Comparison of ENCODE assay signal across 8 cellular contexts in the genomic region with DNA sequence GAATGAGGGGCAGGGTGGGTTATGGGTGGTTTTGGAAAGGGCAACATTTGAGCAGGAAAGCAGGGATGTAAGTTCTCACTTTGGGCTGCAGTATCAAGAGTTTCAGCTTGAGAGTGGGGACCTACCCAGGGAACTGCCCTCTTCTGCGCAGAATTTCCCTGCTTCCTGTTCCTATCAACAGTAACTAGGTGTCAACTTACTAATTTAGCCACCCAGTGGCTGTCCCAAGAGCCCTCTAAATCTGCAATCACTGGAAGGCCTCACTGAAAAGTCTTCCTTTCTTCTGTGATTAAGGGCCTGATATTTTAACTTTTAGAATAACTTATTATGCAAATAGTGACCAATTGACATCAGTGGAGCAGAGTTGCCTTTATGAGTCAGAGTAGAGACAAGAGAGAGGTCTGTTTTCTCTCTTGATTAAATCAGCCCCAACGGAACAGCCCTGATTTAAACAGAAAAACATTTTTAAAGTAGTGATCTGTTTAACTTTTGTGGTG.
DNase-seq lines count a peak whose midpoint lies in the region; ATAC-seq and TF ChIP-seq lines count a peak whose summit lies in the region.

No MANE protein-coding gene starts in this region.

- no peak overlapping the region for H3K9ac ChIP-seq in fibroblast of lung (ENCODE audit: insufficient read depth, low read length)

- peak; percentile 81 for ATAC-seq in HG02588 (IDR thresholded peaks at IDR 0.05; ENCODE audit: unreplicated experiment)

- no peak for TF ChIP-seq POLR2A in ovary (IDR thresholded peaks at IDR 0.05)

- DNase-seq in activated CD4-positive, alpha-beta T cell treated with anti-CD3 and anti-CD28 coated beads, Interleukin-2, amount 10 ng/mL, durations not matched to agents 7 days and 5 days: no peak
- DNase-seq in activated CD4-positive, alpha-beta T cell treated with anti-CD3 and anti-CD28 coated beads for 4 hours: no peak
- DNase-seq in NCI-H69 (lab: John Stamatoyannopoulos, UW) (peak; percentile 55), fibroblast of lung (ENCODE audit: low read depth in 2 of 2) (peak; percentile 84 to 90), ovary (no peak), NCI-H1092 treated with DMSO at 0.1 percent for 48 hours (lab: John Stamatoyannopoulos, UW) (no peak), SKM-1 (lab: John Stamatoyannopoulos, UW; ENCODE audit: unreplicated experiment) (no peak)

- peaks cover 76% of the 10 kb centered on the region for H3K4me1 Mint-ChIP-seq in activated CD4-positive, alpha-beta T cell treated with anti-CD3 and anti-CD28 coated beads, Interleukin-2, amount 10 ng/mL, durations not matched to agents 7 days and 5 days

- intact Hi-C loops in ovary (cut with DNase I): no loop called here

- H3K4me3 Mint-ChIP-seq in activated CD4-positive, alpha-beta T cell treated with anti-CD3 and anti-CD28 coated beads, Interleukin-2, amount 10 ng/mL, durations not matched to agents 7 days and 5 days: no peak overlapping the region

- peak overlapping the region; percentile 18 for H3K27ac ChIP-seq in fibroblast of lung (ENCODE audit: insufficient read depth, low read length)
- H3K27ac ChIP-seq in ovary: no peak overlapping the region

- H3K4me3 ChIP-seq in fibroblast of lung (replicated peaks in 1 of 4; ENCODE audit: control extremely low read depth in 1 of 4, insufficient read depth in 1 of 4, low read depth in 3 of 4, low read length in 4 of 4): no peak overlapping the region
- no peak overlapping the region for H3K4me3 ChIP-seq in ovary

- H3K79me2 ChIP-seq in fibroblast of lung (ENCODE audit: control insufficient read depth, insufficient read depth, low read length): no peaks in the 10 kb centered on the region

- CTCF ChIA-PET in activated CD4-positive, alpha-beta T cell treated with anti-CD3 and anti-CD28 coated beads, Interleukin-2, amount 10 ng/mL, durations not matched to agents 7 days and 5 days (lab: Charles Lee): interaction anchor here (0.8 to 3.7 kb wide), 10 partner anchors 11 to 198 kb away, joined by 3 to 22 read pairs (median 3); no protein-coding TSS in a partner anchor

- H4K20me1 ChIP-seq in fibroblast of lung (ENCODE audit: control insufficient read depth, extremely low read depth, insufficient read depth, low read length): no peaks in the 10 kb centered on the region

- H3K27me3 Mint-ChIP-seq in activated CD4-positive, alpha-beta T cell treated with anti-CD3 and anti-CD28 coated beads, Interleukin-2, amount 10 ng/mL, durations not matched to agents 7 days and 5 days: no peaks in the 10 kb centered on the region

- TF ChIP-seq CTCF in fibroblast of lung (conservative IDR thresholded peaks at IDR 0.05 in 1 of 2, IDR thresholded peaks at IDR 0.05 in 1 of 2; ENCODE audit: low read depth in 1 of 2, low read length in 2 of 2) (no peak), ovary (IDR thresholded peaks at IDR 0.05) (peak in 1 of 3 donors; percentile 17)

- 27 to 49% (median 39%) methylated on average over 2 of the region's 2 CpGs for WGBS in ovary, 3 donors

- H3K9me3 Mint-ChIP-seq in activated CD4-positive, alpha-beta T cell treated with anti-CD3 and anti-CD28 coated beads, Interleukin-2, amount 10 ng/mL, durations not matched to agents 7 days and 5 days: peaks cover 4% of the 10 kb centered on the region

- peaks cover 8% of the 10 kb centered on the region for H3K36me3 Mint-ChIP-seq in activated CD4-positive, alpha-beta T cell treated with anti-CD3 and anti-CD28 coated beads, Interleukin-2, amount 10 ng/mL, durations not matched to agents 7 days and 5 days (ENCODE audit: low read depth)

- H3K4me1 ChIP-seq in fibroblast of lung (ENCODE audit: control insufficient read depth, extremely low read depth, insufficient read depth, low read length): peaks cover 8% of the 10 kb centered on the region
- no peaks in the 10 kb centered on the region for H3K4me1 ChIP-seq in ovary (ENCODE audit: insufficient read depth)

- no peak overlapping the region for H2AFZ ChIP-seq in fibroblast of lung (ENCODE audit: low read length)

- H3K36me3 ChIP-seq in fibroblast of lung (ENCODE audit: control insufficient read depth, insufficient read depth, low read length) (no peaks in the 10 kb centered on the region), ovary (no peaks in the 10 kb centered on the region)

- peak overlapping the region; percentile 7 for H3K4me2 ChIP-seq in fibroblast of lung (ENCODE audit: extremely low read depth, insufficient read depth, low read length)

- TF ChIP-seq EP300 in ovary (IDR thresholded peaks at IDR 0.05): no peak

- H3K9me3 ChIP-seq in fibroblast of lung (ENCODE audit: control insufficient read depth, insufficient read depth, low read depth, low read length): no peaks in the 10 kb centered on the region
- no peaks in the 10 kb centered on the region for H3K9me3 ChIP-seq in ovary

- peak overlapping the region; percentile 73 for H3K27ac Mint-ChIP-seq in activated CD4-positive, alpha-beta T cell treated with anti-CD3 and anti-CD28 coated beads, Interleukin-2, amount 10 ng/mL, durations not matched to agents 7 days and 5 days

- no peaks in the 10 kb centered on the region for H3K27me3 ChIP-seq in fibroblast of lung (ENCODE audit: control insufficient read depth, insufficient read depth, low read length)
- H3K27me3 ChIP-seq in ovary: no peaks in the 10 kb centered on the region

- POLR2A ChIA-PET in activated CD4-positive, alpha-beta T cell treated with anti-CD3 and anti-CD28 coated beads, Interleukin-2, amount 10 ng/mL, durations not matched to agents 7 days and 5 days (lab: Charles Lee): interaction anchor here (0.6 to 1.2 kb wide), 2 partner anchors 12 to 391 kb away, joined by 3 read pairs; no protein-coding TSS in a partner anchor

Comparison
In these comparisons a context has a peak if more than half of its experiments do, and no peak if none do; other contexts are left out.
1. DNase-seq: peak in NCI-H69 (single experiment) and fibroblast of lung (2 of 2); none in activated CD4-positive, alpha-beta T cell treated with anti-CD3 and anti-CD28 coated beads, Interleukin-2, amount 10 ng/mL, durations not matched to agents 7 days and 5 days (single experiment), activated CD4-positive, alpha-beta T cell treated with anti-CD3 and anti-CD28 coated beads for 4 hours (0 of 2), ovary (0 of 5), NCI-H1092 treated with DMSO at 0.1 percent for 48 hours (single experiment) and SKM-1 (single experiment).